9 cellular contexts compared by ENCODE assay signal in genomic region chr16:88700322-88700635, GRCh38. TPM values are rescaled to one million over a fixed set of nuclear protein-coding genes. Genes with fewer than 3 reads are reported as not detected.
DNase-seq lines count a peak whose midpoint lies in the region; ATAC-seq, FAIRE-seq and TF ChIP-seq lines count a peak whose summit lies in the region.
"Had no signal": no experiment of that assay in that cellular context is flagged by ENCODE, and none has a peak within 500 bp of the region (broad histone marks: within the 10 kb centered on the region; RNA-seq: fewer than 3 reads in every experiment).

No MANE protein-coding gene starts in this region.

- peaks cover 69% of the 10 kb centered on the region for H3K36me3 Mint-ChIP-seq in activated CD4-positive, alpha-beta T cell treated with anti-CD3 and anti-CD28 coated beads, Interleukin-2, amount 10 ng/mL, durations not matched to agents 7 days and 5 days (ENCODE audit: low read depth)
- peaks cover 61% of the 10 kb centered on the region for H3K36me3 Mint-ChIP-seq in stimulated activated effector memory CD8-positive, alpha-beta T cell treated with anti-CD3 and anti-CD28 coated beads, Interleukin-12 subunit alpha, Interleukin-12 subunit beta, amount 100 ng/mL, for 72 hours

- TF ChIP-seq RAD21 in H1 (IDR thresholded peaks at IDR 0.05 in 1 of 2, conservative IDR thresholded peaks at IDR 0.05 in 1 of 2; ENCODE audit: low read depth in 2 of 2, low read length in 2 of 2): no peak

- TF ChIP-seq EP300 in H1 (IDR thresholded peaks at IDR 0.05; ENCODE audit: borderline replicate concordance in 1 of 2, low read depth in 2 of 2, low read length in 2 of 2): no peak

- no peak overlapping the region for H2BK15ac ChIP-seq in H1 (ENCODE audit: low read length)

- H4K91ac ChIP-seq in H1 (replicated peaks; ENCODE audit: insufficient read length, low read length): no peak overlapping the region

- DNase-seq in activated CD4-positive, alpha-beta T cell treated with anti-CD3 and anti-CD28 coated beads, Interleukin-2, amount 10 ng/mL, durations not matched to agents 7 days and 5 days: no peak
- no peak for DNase-seq in activated CD4-positive, alpha-beta T cell treated with anti-CD3 and anti-CD28 coated beads for 4 hours
- DNase-seq in Peyer's patch (no peak), H1 (ENCODE audit: low read depth in 1 of 2, low spot score in 2 of 2) (no peak), NK-92 (lab: John Stamatoyannopoulos, UW; ENCODE audit: unreplicated experiment) (no peak), NCI-H748 (lab: John Stamatoyannopoulos, UW; ENCODE audit: unreplicated experiment) (no peak)
- DNase-seq in stimulated activated effector memory CD8-positive, alpha-beta T cell treated with anti-CD3 and anti-CD28 coated beads, Interleukin-12 subunit alpha, Interleukin-12 subunit beta, amount 100 ng/mL, for 72 hours (ENCODE audit: low spot score in 2 of 2): no peak
- DNase-seq: NCI-H2081 had no signal

- peak overlapping the region in 3 of 4 donors; percentile 33 to 47 (median 34) for H3K4me3 ChIP-seq in Peyer's patch
- H3K4me3 ChIP-seq in H1 (ENCODE audit: extremely low read depth in 1 of 4, insufficient read depth in 2 of 4, low read depth in 3 of 4, low read length in 4 of 4): no peak overlapping the region

- no peak overlapping the region for H3K14ac ChIP-seq in H1 (ENCODE audit: insufficient read length)

- H3K79me1 ChIP-seq in H1 (ENCODE audit: low read depth, low read length): peaks cover 7% of the 10 kb centered on the region; the same call in 1 of the 2 replicates

- peak overlapping the region; percentile 85 for H3K4me3 Mint-ChIP-seq in activated CD4-positive, alpha-beta T cell treated with anti-CD3 and anti-CD28 coated beads, Interleukin-2, amount 10 ng/mL, durations not matched to agents 7 days and 5 days
- peak overlapping the region; percentile 95 for H3K4me3 Mint-ChIP-seq in stimulated activated effector memory CD8-positive, alpha-beta T cell treated with anti-CD3 and anti-CD28 coated beads, Interleukin-12 subunit alpha, Interleukin-12 subunit beta, amount 100 ng/mL, for 72 hours

- H3K4me1 ChIP-seq in Peyer's patch: peaks cover 0 to 61% (median 19%) of the 10 kb centered on the region in 4 donors
- H3K4me1 ChIP-seq in H1 (replicated peaks in 1 of 4; ENCODE audit: control insufficient read depth in 3 of 4, insufficient read depth in 4 of 4, low read length in 3 of 4): peaks cover 0 to 4% (median 1%) of the 10 kb centered on the region in 4 experiments; a peak in 3 of 7 replicates

- H3K27ac ChIP-seq in Peyer's patch: peak overlapping the region; percentile 90 to 99 (median 90)
- no peak overlapping the region for H3K27ac ChIP-seq in H1 (ENCODE audit: low read depth, low read length)

- no peak overlapping the region for H2BK120ac ChIP-seq in H1 (replicated peaks; ENCODE audit: low read depth, low read length)

- no peak overlapping the region for H2AFZ ChIP-seq in H1 (ENCODE audit: low read length)

- peak overlapping the region; percentile 47; the same call in 1 of the 2 replicates for H4K8ac ChIP-seq in H1 (ENCODE audit: extremely low read depth, insufficient read depth, low read length)

- H3K9me3 ChIP-seq in Peyer's patch: no peaks in the 10 kb centered on the region
- no peaks in the 10 kb centered on the region for H3K9me3 ChIP-seq in H1 (ENCODE audit: insufficient read depth in 2 of 2, low read depth in 1 of 2, low read length in 1 of 2)

- TF ChIP-seq CTCF in Peyer's patch (IDR thresholded peaks at IDR 0.05) (no peak), H1 (IDR thresholded peaks at IDR 0.05; ENCODE audit: control extremely low read depth in 1 of 3, insufficient read depth in 1 of 3, low read depth in 1 of 3, low read length in 3 of 3) (no peak)

- H3K9ac ChIP-seq in H1 (replicated peaks in 1 of 4; ENCODE audit: extremely low read depth in 1 of 4, low read depth in 3 of 4, low read length in 3 of 4): no peak overlapping the region

- no peak overlapping the region for H2BK20ac ChIP-seq in H1 (ENCODE audit: low read length)

- H3K27me3 ChIP-seq in Peyer's patch (no peaks in the 10 kb centered on the region), H1 (replicated peaks in 1 of 4; ENCODE audit: control insufficient read depth in 3 of 4, extremely low read depth in 1 of 4, insufficient read depth in 3 of 4, low read length in 3 of 4) (no peaks in the 10 kb centered on the region)

- no peak overlapping the region for H3K23ac ChIP-seq in H1 (ENCODE audit: insufficient read length)

- H3K4me1 Mint-ChIP-seq in activated CD4-positive, alpha-beta T cell treated with anti-CD3 and anti-CD28 coated beads, Interleukin-2, amount 10 ng/mL, durations not matched to agents 7 days and 5 days: peaks cover 61% of the 10 kb centered on the region
- H3K4me1 Mint-ChIP-seq in stimulated activated effector memory CD8-positive, alpha-beta T cell treated with anti-CD3 and anti-CD28 coated beads, Interleukin-12 subunit alpha, Interleukin-12 subunit beta, amount 100 ng/mL, for 72 hours: peaks cover 69% of the 10 kb centered on the region

- ATAC-seq in stimulated activated effector memory CD8-positive, alpha-beta T cell treated with anti-CD3 and anti-CD28 coated beads, Interleukin-12 subunit alpha, Interleukin-12 subunit beta, amount 100 ng/mL, for 72 hours: no peak
- no peak for ATAC-seq in GM18517 (IDR thresholded peaks at IDR 0.05; ENCODE audit: unreplicated experiment)

- no peak overlapping the region for H2BK12ac ChIP-seq in H1 (ENCODE audit: low read depth, low read length)

- H3K23me2 ChIP-seq in H1 (ENCODE audit: low read depth, low read length): peaks cover 3% of the 10 kb centered on the region; the same call in 1 of the 2 replicates

- H3K27ac Mint-ChIP-seq in activated CD4-positive, alpha-beta T cell treated with anti-CD3 and anti-CD28 coated beads, Interleukin-2, amount 10 ng/mL, durations not matched to agents 7 days and 5 days: peak overlapping the region; percentile 98
- peak overlapping the region; percentile 94 for H3K27ac Mint-ChIP-seq in stimulated activated effector memory CD8-positive, alpha-beta T cell treated with anti-CD3 and anti-CD28 coated beads, Interleukin-12 subunit alpha, Interleukin-12 subunit beta, amount 100 ng/mL, for 72 hours

- H3K79me2 ChIP-seq in H1 (ENCODE audit: control insufficient read depth in 1 of 2, insufficient read depth in 2 of 2, low read length in 2 of 2): peaks cover 0 to 14% of the 10 kb centered on the region in 2 experiments; a peak in 2 of 4 replicates

- no peak overlapping the region for H4K5ac ChIP-seq in H1 (ENCODE audit: insufficient read length, low read depth, low read length)

- POLR2A ChIA-PET in activated CD4-positive, alpha-beta T cell treated with anti-CD3 and anti-CD28 coated beads, Interleukin-2, amount 10 ng/mL, durations not matched to agents 7 days and 5 days (lab: Charles Lee): interaction anchor here (1.5 kb wide), 1 partner anchor 13 kb away, joined by 5 read pairs; no protein-coding TSS in a partner anchor
- POLR2A ChIA-PET in H1 (lab: Charles Lee; ENCODE audit: partially characterized antibody): interaction anchor here (1.1 kb wide), 1 partner anchor 36 kb away, joined by 3 read pairs; no protein-coding TSS in a partner anchor

- H4K20me1 ChIP-seq in H1 (replicated peaks in 1 of 2; ENCODE audit: control insufficient read depth in 1 of 2, insufficient read depth in 2 of 2, low read length in 2 of 2): peaks cover 2 to 4% of the 10 kb centered on the region in 2 experiments

- no peak overlapping the region for H3K18ac ChIP-seq in H1 (ENCODE audit: extremely low read depth, low read length)

- FAIRE-seq in H1 (lab: Jason Lieb, UNC): no peak

- no peak overlapping the region for H2BK5ac ChIP-seq in H1 (ENCODE audit: low read depth, low read length)

- no peak overlapping the region for H3K4me2 ChIP-seq in H1 (ENCODE audit: insufficient read depth in 1 of 2, low read depth in 2 of 2, low read length in 2 of 2)

- TF ChIP-seq POLR2A in Peyer's patch (IDR thresholded peaks at IDR 0.05) (no peak), H1 (IDR thresholded peaks at IDR 0.05; ENCODE audit: control extremely low read depth in 1 of 2, low read depth in 2 of 2, low read length in 2 of 2) (no peak)

- H3K27me3 Mint-ChIP-seq in activated CD4-positive, alpha-beta T cell treated with anti-CD3 and anti-CD28 coated beads, Interleukin-2, amount 10 ng/mL, durations not matched to agents 7 days and 5 days: no peaks in the 10 kb centered on the region

- H3K36me3 ChIP-seq in Peyer's patch: peaks cover 0 to 38% (median 0%) of the 10 kb centered on the region in 3 donors
- H3K36me3 ChIP-seq in H1 (ENCODE audit: control insufficient read depth in 2 of 4, insufficient read depth in 4 of 4, low read length in 3 of 4): peaks cover 0 to 15% (median 4%) of the 10 kb centered on the region in 4 experiments; a peak in 4 of 8 replicates

- no peak overlapping the region for H3K4ac ChIP-seq in H1 (replicated peaks; ENCODE audit: insufficient read length, low read depth, low read length)

- no peaks in the 10 kb centered on the region for H3K9me3 Mint-ChIP-seq in activated CD4-positive, alpha-beta T cell treated with anti-CD3 and anti-CD28 coated beads, Interleukin-2, amount 10 ng/mL, durations not matched to agents 7 days and 5 days
- H3K9me3 Mint-ChIP-seq in stimulated activated effector memory CD8-positive, alpha-beta T cell treated with anti-CD3 and anti-CD28 coated beads, Interleukin-12 subunit alpha, Interleukin-12 subunit beta, amount 100 ng/mL, for 72 hours: no peaks in the 10 kb centered on the region

- CTCF ChIA-PET in activated CD4-positive, alpha-beta T cell treated with anti-CD3 and anti-CD28 coated beads, Interleukin-2, amount 10 ng/mL, durations not matched to agents 7 days and 5 days (lab: Charles Lee): interaction anchor here (0.6 to 1.1 kb wide), 3 partner anchors 9 to 14 kb away, joined by 3 read pairs; no protein-coding TSS in a partner anchor
- CTCF ChIA-PET in H1 (lab: Charles Lee; ENCODE audit: partially characterized antibody): interaction anchor here (0.6 to 1.5 kb wide), 4 partner anchors 28 to 1173 kb away, joined by 3 to 7 read pairs (median 3); partner anchors contain the start of gene TCF25

- no peak overlapping the region for H3K56ac ChIP-seq in H1 (replicated peaks; ENCODE audit: insufficient read length, low read depth, low read length)

- WGBS in H1 (ENCODE audit: extremely low coverage in 1 of 2, insufficient coverage in 1 of 2, insufficient read length in 1 of 2, insufficient replicate concordance in 2 of 2, low coverage in 1 of 2, low lambda C conversion rate in 2 of 2, missing lambda C conversion rate in 1 of 2), 2 experiments: 89% methylated on average over 14 of the region's 14 CpGs; no CpG with 5 or more reads in 1 of the 2 experiments

- H2AK5ac ChIP-seq in H1 (ENCODE audit: low read depth, low read length): no peak overlapping the region

RNA-seq across cellular contexts. Expression of gene RNF166, which starts 5.9 kb away (rescaled TPM):
- 100 to 1,000 TPM; 214 to 234 TPM for total RNA-seq in activated CD4-positive, alpha-beta T cell treated with anti-CD3 and anti-CD28 coated beads, Interleukin-2, amount 10 ng/mL, durations not matched to agents 7 days and 5 days
- 10 to 100 TPM; 14.5 to 64.4 (median 23.1) TPM for total RNA-seq in Peyer's patch
- 28.7 and 31.2 TPM in 2 replicates for total RNA-seq in H1 (2021; fragmentation: NEBNext Ultra II Directional; extraction: Animal tissue kit (Norgen Biotek cat#: 25700))
- polyA plus RNA-seq in H1 (2011; rRNA removed): 29.8 and 36.6 TPM in 2 replicates
- polyA plus RNA-seq in H1 (2011; cell fraction: cytosol; rRNA removed): 33.3 TPM
- 86.5 TPM for polyA plus RNA-seq in H1 (2011; cell fraction: nucleus; rRNA removed)
- polyA plus RNA-seq in H1 (2012, experiment 1 of 2): 11.9 to 24.8 TPM (median 22.4 TPM) in 4 replicates
- 21.8 TPM for polyA plus RNA-seq in H1 (2012, experiment 2 of 2)
- 24.2 TPM for polyA plus RNA-seq in H1 (2013, experiment 1 of 2)
- polyA plus RNA-seq in H1 (2013, experiment 2 of 2): 22.1 TPM
- polyA minus RNA-seq in H1 (2011; rRNA and poly(A)+ RNA removed): 11.7 and 12.3 TPM in 2 replicates
- 23.6 TPM for polyA minus RNA-seq in H1 (2011; cell fraction: cytosol; rRNA and poly(A)+ RNA removed)
- polyA minus RNA-seq in H1 (2011; cell fraction: nucleus; rRNA and poly(A)+ RNA removed): 24.6 TPM

RNA-seq across cellular contexts. Expression of gene CTU2, which starts 6.0 kb away (rescaled TPM):
- 10 to 100 TPM; 20.5 to 27.2 TPM for total RNA-seq in activated CD4-positive, alpha-beta T cell treated with anti-CD3 and anti-CD28 coated beads, Interleukin-2, amount 10 ng/mL, durations not matched to agents 7 days and 5 days
- total RNA-seq in Peyer's patch: 10 to 100 TPM in 2 of 4 donors, 1 to 10 TPM in 2; 3.9 to 25.1 (median 9.3) TPM
- 42.9 and 49.7 TPM in 2 replicates for total RNA-seq in H1 (2021; fragmentation: NEBNext Ultra II Directional; extraction: Animal tissue kit (Norgen Biotek cat#: 25700))
- polyA plus RNA-seq in H1 (2011; rRNA removed): 32.7 and 45.4 TPM in 2 replicates
- 29.7 TPM for polyA plus RNA-seq in H1 (2011; cell fraction: cytosol; rRNA removed)
- polyA plus RNA-seq in H1 (2011; cell fraction: nucleus; rRNA removed): 60.2 TPM
- polyA plus RNA-seq in H1 (2012, experiment 1 of 2): 22.3 to 36.0 TPM (median 28.1 TPM) in 4 replicates
- polyA plus RNA-seq in H1 (2012, experiment 2 of 2): 31.0 TPM
- polyA plus RNA-seq in H1 (2013, experiment 1 of 2): 62.2 TPM
- 60.5 TPM for polyA plus RNA-seq in H1 (2013, experiment 2 of 2)
- 10.7 and 10.9 TPM in 2 replicates for polyA minus RNA-seq in H1 (2011; rRNA and poly(A)+ RNA removed)
- polyA minus RNA-seq in H1 (2011; cell fraction: cytosol; rRNA and poly(A)+ RNA removed): 19.5 TPM
- 20.0 TPM for polyA minus RNA-seq in H1 (2011; cell fraction: nucleus; rRNA and poly(A)+ RNA removed)

RNA-seq across cellular contexts. Expression of gene SNAI3, which starts 14.0 kb away (rescaled TPM):
- 10 to 100 TPM; 21.0 to 24.2 TPM for total RNA-seq in activated CD4-positive, alpha-beta T cell treated with anti-CD3 and anti-CD28 coated beads, Interleukin-2, amount 10 ng/mL, durations not matched to agents 7 days and 5 days
- under 1 TPM in 2 of 4 donors, not detected in 2; 0.70 to 0.80 TPM for total RNA-seq in Peyer's patch
- total RNA-seq in H1 (2021; fragmentation: NEBNext Ultra II Directional; extraction: Animal tissue kit (Norgen Biotek cat#: 25700)): 8.5 and 8.7 TPM in 2 replicates
- 13.3 and 15.8 TPM in 2 replicates for polyA plus RNA-seq in H1 (2011; rRNA removed)
- polyA plus RNA-seq in H1 (2011; cell fraction: cytosol; rRNA removed): 9.4 TPM
- 11.3 TPM for polyA plus RNA-seq in H1 (2011; cell fraction: nucleus; rRNA removed)
- polyA plus RNA-seq in H1 (2012, experiment 1 of 2): 5.5 to 8.7 TPM (median 8.3 TPM) in 4 replicates
- 9.6 TPM for polyA plus RNA-seq in H1 (2012, experiment 2 of 2)
- polyA plus RNA-seq in H1 (2013, experiment 1 of 2): 9.0 TPM
- 9.0 TPM for polyA plus RNA-seq in H1 (2013, experiment 2 of 2)
- 4.3 and 5.2 TPM in 2 replicates for polyA minus RNA-seq in H1 (2011; rRNA and poly(A)+ RNA removed)
- polyA minus RNA-seq in H1 (2011; cell fraction: cytosol; rRNA and poly(A)+ RNA removed): 7.3 TPM
- 4.7 TPM for polyA minus RNA-seq in H1 (2011; cell fraction: nucleus; rRNA and poly(A)+ RNA removed)

RNA-seq across cellular contexts. Expression of gene MVD, which starts 37.4 kb away (rescaled TPM):
- 10 to 100 TPM; 65.3 to 72.3 TPM for total RNA-seq in activated CD4-positive, alpha-beta T cell treated with anti-CD3 and anti-CD28 coated beads, Interleukin-2, amount 10 ng/mL, durations not matched to agents 7 days and 5 days
- 100 to 1,000 TPM in 1 of 4 donors, 10 to 100 TPM in 3; 36.8 to 107 (median 60.6) TPM for total RNA-seq in Peyer's patch
- total RNA-seq in H1 (2021; fragmentation: NEBNext Ultra II Directional; extraction: Animal tissue kit (Norgen Biotek cat#: 25700)): 77.3 and 80.6 TPM in 2 replicates
- polyA plus RNA-seq in H1 (2011; rRNA removed): 47.2 and 72.1 TPM in 2 replicates
- polyA plus RNA-seq in H1 (2011; cell fraction: cytosol; rRNA removed): 74.6 TPM
- polyA plus RNA-seq in H1 (2011; cell fraction: nucleus; rRNA removed): 130 TPM
- 52.7 to 95.2 TPM (median 88.5 TPM) in 4 replicates for polyA plus RNA-seq in H1 (2012, experiment 1 of 2)
- 64.7 TPM for polyA plus RNA-seq in H1 (2012, experiment 2 of 2)
- 71.4 TPM for polyA plus RNA-seq in H1 (2013, experiment 1 of 2)
- 71.3 TPM for polyA plus RNA-seq in H1 (2013, experiment 2 of 2)
- 15.9 and 21.7 TPM in 2 replicates for polyA minus RNA-seq in H1 (2011; rRNA and poly(A)+ RNA removed)
- polyA minus RNA-seq in H1 (2011; cell fraction: cytosol; rRNA and poly(A)+ RNA removed): 39.8 TPM
- 41.1 TPM for polyA minus RNA-seq in H1 (2011; cell fraction: nucleus; rRNA and poly(A)+ RNA removed)

RNA-seq across cellular contexts. Expression of gene CYBA, which starts 49.4 kb away (rescaled TPM):
- total RNA-seq in activated CD4-positive, alpha-beta T cell treated with anti-CD3 and anti-CD28 coated beads, Interleukin-2, amount 10 ng/mL, durations not matched to agents 7 days and 5 days: 100 to 1,000 TPM; 486 to 586 TPM
- 100 to 1,000 TPM; 131 to 162 (median 141) TPM for total RNA-seq in Peyer's patch
- total RNA-seq in H1 (2021; fragmentation: NEBNext Ultra II Directional; extraction: Animal tissue kit (Norgen Biotek cat#: 25700)): 136 and 161 TPM in 2 replicates
- 254 and 340 TPM in 2 replicates for polyA plus RNA-seq in H1 (2011; rRNA removed)
- 233 TPM for polyA plus RNA-seq in H1 (2011; cell fraction: cytosol; rRNA removed)
- 322 TPM for polyA plus RNA-seq in H1 (2011; cell fraction: nucleus; rRNA removed)
- polyA plus RNA-seq in H1 (2012, experiment 1 of 2): 69.1 to 193 TPM (median 184 TPM) in 4 replicates
- 245 TPM for polyA plus RNA-seq in H1 (2012, experiment 2 of 2)
- 267 TPM for polyA plus RNA-seq in H1 (2013, experiment 1 of 2)
- polyA plus RNA-seq in H1 (2013, experiment 2 of 2): 285 TPM
- polyA minus RNA-seq in H1 (2011; rRNA and poly(A)+ RNA removed): 41.6 and 53.9 TPM in 2 replicates
- polyA minus RNA-seq in H1 (2011; cell fraction: cytosol; rRNA and poly(A)+ RNA removed): 80.0 TPM
- polyA minus RNA-seq in H1 (2011; cell fraction: nucleus; rRNA and poly(A)+ RNA removed): 68.6 TPM

Comparison
In these comparisons a context has a peak if more than half of its experiments do, and no peak if none do; other contexts are left out.
1. H3K4me3 ChIP-seq: peak in Peyer's patch (3 of 4); none in H1 (0 of 4).